In genomic region chr1:236394905-236395779, GRCh38 we compare ENCODE assay signal across 8 cellular contexts. TPM values are rescaled to one million over a fixed set of nuclear protein-coding genes. Genes with fewer than 3 reads are reported as not detected.
DNase-seq lines count a peak whose midpoint lies in the region; ATAC-seq and TF ChIP-seq lines count a peak whose summit lies in the region.

No MANE protein-coding gene starts in this region.

- peak; percentile 73 for ATAC-seq in GM19395 (IDR thresholded peaks at IDR 0.05; ENCODE audit: unreplicated experiment)
- peak; percentile 76 for ATAC-seq in WTC11
- ATAC-seq in lung (ENCODE audit: insufficient read depth, low FRiP score): peak; percentile 38
- ATAC-seq in stimulated activated effector memory CD8-positive, alpha-beta T cell treated with anti-CD3 and anti-CD28 coated beads, Interleukin-12 subunit alpha, Interleukin-12 subunit beta, amount 100 ng/mL, for 72 hours: peak; percentile 88

- no peaks in the 10 kb centered on the region for H3K9me3 Mint-ChIP-seq in CD8-positive, alpha-beta memory T cell
- H3K9me3 Mint-ChIP-seq in WTC11: no peaks in the 10 kb centered on the region
- no peaks in the 10 kb centered on the region for H3K9me3 Mint-ChIP-seq in stimulated activated effector memory CD8-positive, alpha-beta T cell treated with anti-CD3 and anti-CD28 coated beads, Interleukin-12 subunit alpha, Interleukin-12 subunit beta, amount 100 ng/mL, for 72 hours

- TF ChIP-seq CTCF in HL-60 (IDR thresholded peaks at IDR 0.05; ENCODE audit: insufficient read depth, low read length) (no peak), WTC11 (IDR thresholded peaks at IDR 0.05) (no peak), lung (IDR thresholded peaks at IDR 0.05; ENCODE audit: control extremely low read depth, extremely low read depth) (no peak)

- DNase-seq in CD8-positive, alpha-beta memory T cell: peak in 4 of 5 donors; percentile 40 to 81 (median 60)
- DNase-seq in HL-60 (ENCODE audit: low read depth in 1 of 2, low spot score in 1 of 2) (peak; percentile 10 to 37), WTC11 (ENCODE audit: low spot score) (peak; percentile 62), dedifferentiated amniotic fluid mesenchymal stem cell (ENCODE audit: extremely low spot score) (peak; percentile 31), lung (ENCODE audit: low spot score) (no peak), cerebellar nuclear complex (lab: John Stamatoyannopoulos, UW) (no peak)
- DNase-seq in stimulated activated effector memory CD8-positive, alpha-beta T cell treated with anti-CD3 and anti-CD28 coated beads, Interleukin-12 subunit alpha, Interleukin-12 subunit beta, amount 100 ng/mL, for 72 hours (ENCODE audit: low spot score in 2 of 2): peak; percentile 57 to 82

- H3K4me3 Mint-ChIP-seq in CD8-positive, alpha-beta memory T cell: peak overlapping the region; percentile 89 to 99 (median 95)
- peak overlapping the region; percentile 89 for H3K4me3 Mint-ChIP-seq in WTC11
- peak overlapping the region; percentile 83 for H3K4me3 Mint-ChIP-seq in stimulated activated effector memory CD8-positive, alpha-beta T cell treated with anti-CD3 and anti-CD28 coated beads, Interleukin-12 subunit alpha, Interleukin-12 subunit beta, amount 100 ng/mL, for 72 hours

- POLR2A ChIA-PET in CD8-positive, alpha-beta memory T cell (lab: Charles Lee): interaction anchor here (1.6 kb wide), 1 partner anchor 21 kb away, joined by 10 read pairs; no protein-coding TSS in a partner anchor
- POLR2A ChIA-PET in WTC11 (lab: Charles Lee): interaction anchor here (0.5 to 0.6 kb wide), 2 partner anchors 122 to 140 kb away, joined by 3 to 7 read pairs; no protein-coding TSS in a partner anchor

- peaks cover 0 to 8% (median 0%) of the 10 kb centered on the region in 3 donors for H3K36me3 Mint-ChIP-seq in CD8-positive, alpha-beta memory T cell
- no peaks in the 10 kb centered on the region for H3K36me3 Mint-ChIP-seq in WTC11
- H3K36me3 Mint-ChIP-seq in stimulated activated effector memory CD8-positive, alpha-beta T cell treated with anti-CD3 and anti-CD28 coated beads, Interleukin-12 subunit alpha, Interleukin-12 subunit beta, amount 100 ng/mL, for 72 hours: peaks cover 4% of the 10 kb centered on the region

- H3K4me3 ChIP-seq in CD8-positive, alpha-beta memory T cell (ENCODE audit: low read length): peak overlapping the region; percentile 79
- peak overlapping the region; percentile 41 for H3K4me3 ChIP-seq in HL-60 (replicated peaks; ENCODE audit: insufficient read depth, low read length)
- H3K4me3 ChIP-seq in lung: peak overlapping the region; percentile 49

- no peaks in the 10 kb centered on the region for H3K27me3 ChIP-seq in CD8-positive, alpha-beta memory T cell (ENCODE audit: insufficient read depth, low read length, poor library complexity, severe bottlenecking)
- H3K27me3 ChIP-seq in HL-60 (ENCODE audit: insufficient read depth, poor library complexity, severe bottlenecking) (peaks cover 67% of the 10 kb centered on the region), lung (ENCODE audit: control insufficient read depth, insufficient read depth) (no peaks in the 10 kb centered on the region)

- H3K36me3 ChIP-seq in CD8-positive, alpha-beta memory T cell (ENCODE audit: insufficient read depth, low read length): no peaks in the 10 kb centered on the region
- no peaks in the 10 kb centered on the region for H3K36me3 ChIP-seq in lung (ENCODE audit: control insufficient read depth in 2 of 2, insufficient read depth in 2 of 2, low read length in 2 of 2)

- peak overlapping the region; percentile 82 for H3K27ac ChIP-seq in CD8-positive, alpha-beta memory T cell (ENCODE audit: low read depth, low read length)
- no peak overlapping the region for H3K27ac ChIP-seq in HL-60 (replicated peaks)
- H3K27ac ChIP-seq in lung (ENCODE audit: low read depth in 1 of 2, low read length in 1 of 2): no peak overlapping the region

- H3K27ac Mint-ChIP-seq in CD8-positive, alpha-beta memory T cell: peak overlapping the region; percentile 68 to 99 (median 96)
- H3K27ac Mint-ChIP-seq in WTC11: no peak overlapping the region
- H3K27ac Mint-ChIP-seq in stimulated activated effector memory CD8-positive, alpha-beta T cell treated with anti-CD3 and anti-CD28 coated beads, Interleukin-12 subunit alpha, Interleukin-12 subunit beta, amount 100 ng/mL, for 72 hours: peak overlapping the region; percentile 89

- 1% methylated on average over 77 to 82 of the region's 82 CpGs for WGBS in lung, 2 donors

- H3K27me3 Mint-ChIP-seq in CD8-positive, alpha-beta memory T cell: peaks cover 0 to 29% of the 10 kb centered on the region in 2 donors
- peaks cover 31% of the 10 kb centered on the region for H3K27me3 Mint-ChIP-seq in WTC11 (ENCODE audit: low read depth)

- peaks cover 17% of the 10 kb centered on the region for H3K4me1 ChIP-seq in CD8-positive, alpha-beta memory T cell (ENCODE audit: insufficient read depth, low read length)
- peaks cover 0 to 8% of the 10 kb centered on the region in 2 donors for H3K4me1 ChIP-seq in lung (ENCODE audit: control insufficient read depth in 2 of 2, insufficient read depth in 2 of 2, low read length in 2 of 2)

- no peaks in the 10 kb centered on the region for H3K9me3 ChIP-seq in CD8-positive, alpha-beta memory T cell (ENCODE audit: low read length)
- H3K9me3 ChIP-seq in lung (ENCODE audit: control insufficient read depth in 2 of 2, insufficient read depth in 1 of 2, low read length in 1 of 2): no peaks in the 10 kb centered on the region

- H3K4me1 Mint-ChIP-seq in CD8-positive, alpha-beta memory T cell: peaks cover 38 to 55% (median 51%) of the 10 kb centered on the region in 3 donors
- peaks cover 27% of the 10 kb centered on the region for H3K4me1 Mint-ChIP-seq in WTC11
- peaks cover 42% of the 10 kb centered on the region for H3K4me1 Mint-ChIP-seq in stimulated activated effector memory CD8-positive, alpha-beta T cell treated with anti-CD3 and anti-CD28 coated beads, Interleukin-12 subunit alpha, Interleukin-12 subunit beta, amount 100 ng/mL, for 72 hours

- CTCF ChIA-PET in CD8-positive, alpha-beta memory T cell (lab: Charles Lee): interaction anchor here (1.0 to 3.0 kb wide), 5 partner anchors 10 to 80 kb away, joined by 3 to 11 read pairs (median 3); no protein-coding TSS in a partner anchor
- CTCF ChIA-PET in WTC11 (lab: Charles Lee): interaction anchor here (1.0 to 1.9 kb wide), 2 partner anchors 57 to 258 kb away, joined by 3 to 9 read pairs; no protein-coding TSS in a partner anchor

TF ChIP-seq in WTC11, 78 proteins besides CTCF, POLR2A, EP300 and RAD21 (continues in another document):
- 0 out of 2 replicates have a peak, but pooled peaks have one; percentile 20 for TF ChIP-seq CREM (CRISPR knock-in tag; IDR thresholded peaks at IDR 0.05)
- TF ChIP-seq ZNF263 (CRISPR knock-in tag; IDR thresholded peaks at IDR 0.05; ENCODE audit: low read depth): 0 out of 2 replicates have a peak, but pooled peaks have one; percentile 33
- no peak for TF ChIP-seq ZNF121 (CRISPR knock-in tag; IDR thresholded peaks at IDR 0.05)
- TF ChIP-seq, protein P1, sequence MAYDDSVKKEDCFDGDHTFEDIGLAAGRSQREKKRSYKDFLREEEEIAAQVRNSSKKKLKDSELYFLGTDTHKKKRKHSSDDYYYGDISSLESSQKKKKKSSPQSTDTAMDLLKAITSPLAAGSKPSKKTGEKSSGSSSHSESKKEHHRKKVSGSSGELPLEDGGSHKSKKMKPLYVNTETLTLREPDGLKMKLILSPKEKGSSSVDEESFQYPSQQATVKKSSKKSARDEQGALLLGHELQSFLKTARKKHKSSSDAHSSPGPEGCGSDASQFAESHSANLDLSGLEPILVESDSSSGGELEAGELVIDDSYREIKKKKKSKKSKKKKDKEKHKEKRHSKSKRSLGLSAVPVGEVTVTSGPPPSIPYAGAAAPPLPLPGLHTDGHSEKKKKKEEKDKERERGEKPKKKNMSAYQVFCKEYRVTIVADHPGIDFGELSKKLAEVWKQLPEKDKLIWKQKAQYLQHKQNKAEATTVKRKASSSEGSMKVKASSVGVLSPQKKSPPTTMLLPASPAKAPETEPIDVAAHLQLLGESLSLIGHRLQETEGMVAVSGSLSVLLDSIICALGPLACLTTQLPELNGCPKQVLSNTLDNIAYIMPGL (CRISPR knock-in tag; IDR thresholded peaks at IDR 0.05): peak; percentile 65; the same call in 1 of the 2 replicates
- TF ChIP-seq, protein P2, sequence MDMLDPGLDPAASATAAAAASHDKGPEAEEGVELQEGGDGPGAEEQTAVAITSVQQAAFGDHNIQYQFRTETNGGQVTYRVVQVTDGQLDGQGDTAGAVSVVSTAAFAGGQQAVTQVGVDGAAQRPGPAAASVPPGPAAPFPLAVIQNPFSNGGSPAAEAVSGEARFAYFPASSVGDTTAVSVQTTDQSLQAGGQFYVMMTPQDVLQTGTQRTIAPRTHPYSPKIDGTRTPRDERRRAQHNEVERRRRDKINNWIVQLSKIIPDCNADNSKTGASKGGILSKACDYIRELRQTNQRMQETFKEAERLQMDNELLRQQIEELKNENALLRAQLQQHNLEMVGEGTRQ (CRISPR knock-in tag; IDR thresholded peaks at IDR 0.05): no peak
- TF ChIP-seq, protein P3, sequence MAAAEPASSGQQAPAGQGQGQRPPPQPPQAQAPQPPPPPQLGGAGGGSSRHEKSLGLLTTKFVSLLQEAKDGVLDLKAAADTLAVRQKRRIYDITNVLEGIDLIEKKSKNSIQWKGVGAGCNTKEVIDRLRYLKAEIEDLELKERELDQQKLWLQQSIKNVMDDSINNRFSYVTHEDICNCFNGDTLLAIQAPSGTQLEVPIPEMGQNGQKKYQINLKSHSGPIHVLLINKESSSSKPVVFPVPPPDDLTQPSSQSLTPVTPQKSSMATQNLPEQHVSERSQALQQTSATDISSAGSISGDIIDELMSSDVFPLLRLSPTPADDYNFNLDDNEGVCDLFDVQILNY (CRISPR knock-in tag; IDR thresholded peaks at IDR 0.05): peak; percentile 42; the same call in 1 of the 2 replicates
- TF ChIP-seq RELA (CRISPR knock-in tag; IDR thresholded peaks at IDR 0.05; ENCODE audit: borderline replicate concordance): no peak
- peak; percentile 18; the same call in 1 of the 2 replicates for TF ChIP-seq ZNF317 (CRISPR knock-in tag; IDR thresholded peaks at IDR 0.05; ENCODE audit: borderline replicate concordance, low read depth)
- no peak for TF ChIP-seq MYBL2 (CRISPR knock-in tag; IDR thresholded peaks at IDR 0.05)
- peak; percentile 27; the same call in 1 of the 2 replicates for TF ChIP-seq SP1 (CRISPR knock-in tag; conservative IDR thresholded peaks at IDR 0.05)

RNA-seq across cellular contexts. Expression of gene EDARADD, which starts 1.1 kb away (rescaled TPM):
- 10 to 100 TPM; 23.3 to 24.6 TPM for total RNA-seq in CD8-positive, alpha-beta memory T cell
- polyA plus RNA-seq in CD8-positive, alpha-beta memory T cell: 16.2 TPM
- 4.5 to 5.0 TPM (median 4.6 TPM) in 3 replicates for total RNA-seq in WTC11 (2021)
- total RNA-seq in lung: 1 to 10 TPM; 1.8 to 2.3 TPM
- under 1 TPM; 0.37 to 0.41 TPM for polyA plus RNA-seq in lung

Comparison
In these comparisons a context has a peak if more than half of its experiments do, and no peak if none do; other contexts are left out.
1. DNase-seq: peak in CD8-positive, alpha-beta memory T cell (4 of 5), HL-60 (2 of 2), WTC11 (single experiment), dedifferentiated amniotic fluid mesenchymal stem cell (single experiment) and stimulated activated effector memory CD8-positive, alpha-beta T cell treated with anti-CD3 and anti-CD28 coated beads, Interleukin-12 subunit alpha, Interleukin-12 subunit beta, amount 100 ng/mL, for 72 hours (2 of 2); none in lung (single experiment) and cerebellar nuclear complex (0 of 2).
2. ATAC-seq: peak in every context shown above with its lines; median percentile 88 in stimulated activated effector memory CD8-positive, alpha-beta T cell treated with anti-CD3 and anti-CD28 coated beads, Interleukin-12 subunit alpha, Interleukin-12 subunit beta, amount 100 ng/mL, for 72 hours; 76 in WTC11; 73 in GM19395; 38 in lung.
3. Peak in every context shown above with its lines, with median percentiles within 50 percentile points of each other: H3K4me3 ChIP-seq and H3K4me3 Mint-ChIP-seq.